ENCODE assay signal across 23 cellular contexts in the genomic region with DNA sequence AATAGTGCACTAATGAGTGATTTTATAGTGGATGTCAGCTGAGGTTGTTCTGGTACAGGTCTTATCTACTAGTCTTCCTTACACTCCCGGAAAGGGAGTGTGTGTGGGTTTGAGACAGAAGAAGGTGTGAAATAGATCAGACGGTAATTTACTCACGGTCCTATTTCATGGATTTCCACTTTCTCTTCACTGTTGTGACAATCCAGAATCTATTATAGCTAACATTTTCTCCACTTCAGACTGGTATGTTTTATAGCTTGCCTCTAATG. TPM values are rescaled to one million over a fixed set of nuclear protein-coding genes. Genes with fewer than 3 reads are reported as not detected.
DNase-seq lines count a peak whose midpoint lies in the region; ATAC-seq, FAIRE-seq and TF ChIP-seq lines count a peak whose summit lies in the region.
"Had no signal": no experiment of that assay in that cellular context is flagged by ENCODE, and none has a peak within 500 bp of the region (broad histone marks: within the 10 kb centered on the region; RNA-seq: fewer than 3 reads in every experiment).

No MANE protein-coding gene starts in this region.

- H3K9ac ChIP-seq in K562 (ENCODE audit: insufficient read depth in 1 of 2, low read depth in 2 of 2, low read length in 2 of 2) = no peak overlapping the region

- ATAC-seq in K562 = peak; percentile 71
- peak; percentile 4 for ATAC-seq in mucosa of descending colon

- H4K20me1 ChIP-seq in K562 (replicated peaks; ENCODE audit: control insufficient read depth, insufficient read depth, low read length) (no peaks in the 10 kb centered on the region), osteoblast (ENCODE audit: insufficient read depth, low read length) (peaks cover 10% of the 10 kb centered on the region)

- no peak for TF ChIP-seq CTCF in Caco-2 (IDR thresholded peaks at IDR 0.05; ENCODE audit: insufficient read depth in 1 of 2, low read depth in 1 of 2, low read length in 1 of 2, severe bottlenecking in 1 of 2, unreplicated experiment in 1 of 2)
- no peak for TF ChIP-seq CTCF in K562 (IDR thresholded peaks at IDR 0.05 in 2 of 3, conservative IDR thresholded peaks at IDR 0.05 in 1 of 3; ENCODE audit: insufficient read depth in 2 of 3, low read depth in 1 of 3, low read length in 3 of 3)
- TF ChIP-seq CTCF in mucosa of descending colon (IDR thresholded peaks at IDR 0.05) = no peak
- TF ChIP-seq CTCF in osteoblast (IDR thresholded peaks at IDR 0.05; ENCODE audit: extremely low read depth, low read depth, low read length) = no peak
- TF ChIP-seq CTCF in thyroid gland (IDR thresholded peaks at IDR 0.05) = no peak

- no peak for TF ChIP-seq RAD21 in K562 (CRISPR knock-in tag; conservative IDR thresholded peaks at IDR 0.05 in 1 of 2, IDR thresholded peaks at IDR 0.05 in 1 of 2)

- POLR2A ChIA-PET in Caco-2 (lab: Charles Lee) (no interaction called here), K562 (lab: Yijun Ruan, JAX) (interaction anchor here (0.5 to 1.8 kb wide), 3 partner anchors 9 to 177 kb away, joined by 3 to 5 read pairs (median 4); partner anchors contain the start of gene DAB2)

- H3K4me2 ChIP-seq in K562 (ENCODE audit: insufficient read depth, low read length) (no peak overlapping the region), osteoblast (ENCODE audit: insufficient read depth, low read length) (no peak overlapping the region)

- peaks cover 35% of the 10 kb centered on the region for H3K4me1 ChIP-seq in Caco-2
- 0 out of 5 replicates have a peak, but pooled peaks cover 0 to 3% of the 10 kb centered on the region in 2 experiments for H3K4me1 ChIP-seq in K562 (replicated peaks in 1 of 2; ENCODE audit: control insufficient read depth in 2 of 2, insufficient read depth in 2 of 2, low read length in 2 of 2)
- peaks cover 17% of the 10 kb centered on the region for H3K4me1 ChIP-seq in mucosa of descending colon (ENCODE audit: low read depth)
- H3K4me1 ChIP-seq in osteoblast (ENCODE audit: insufficient read depth, low read length) = no peaks in the 10 kb centered on the region
- peaks cover 8 to 13% of the 10 kb centered on the region in 2 donors for H3K4me1 ChIP-seq in thyroid gland
- H3K4me1 ChIP-seq: BE2C had no signal

- no peak overlapping the region for H3K4me3 ChIP-seq in Caco-2 (ENCODE audit: low read depth, low read length)
- no peak overlapping the region for H3K4me3 ChIP-seq in K562
- no peak overlapping the region for H3K4me3 ChIP-seq in mucosa of descending colon
- H3K4me3 ChIP-seq in osteoblast (ENCODE audit: insufficient read depth, low read length) = no peak overlapping the region
- H3K4me3 ChIP-seq in MG63 = no peak overlapping the region
- H3K4me3 ChIP-seq in thyroid gland (replicated peaks in 1 of 3) = no peak overlapping the region
- H3K4me3 ChIP-seq: SK-N-MC had no signal

- 2% methylated on average over 3 of the region's 3 CpGs for WGBS in K562 (ENCODE audit: insufficient coverage, low coverage, missing lambda C conversion rate)
- WGBS in thyroid gland, 2 donors = 40 to 53% methylated on average over 3 of the region's 3 CpGs

- no peak for FAIRE-seq in K562 (lab: Jason Lieb, UNC)

- peak overlapping the region; percentile 56 for H3K4me3 Mint-ChIP-seq in Caco-2 (ENCODE audit: unreplicated experiment)
- H3K4me3 Mint-ChIP-seq: CD4-positive, CD25-positive, alpha-beta regulatory T cell had no signal

- H3K27ac Mint-ChIP-seq in Caco-2 (ENCODE audit: unreplicated experiment) = peak overlapping the region; percentile 72
- H3K27ac Mint-ChIP-seq: CD4-positive, CD25-positive, alpha-beta regulatory T cell had no signal

- TF ChIP-seq POLR2A in K562 (conservative IDR thresholded peaks at IDR 0.05) = no peak
- no peak for TF ChIP-seq POLR2A in thyroid gland (IDR thresholded peaks at IDR 0.05)

- H3K9me3 ChIP-seq in Caco-2 = no peaks in the 10 kb centered on the region
- no peaks in the 10 kb centered on the region for H3K9me3 ChIP-seq in K562 (replicated peaks; ENCODE audit: control insufficient read depth, insufficient read depth, low read depth, low read length)
- no peaks in the 10 kb centered on the region for H3K9me3 ChIP-seq in mucosa of descending colon
- no peaks in the 10 kb centered on the region for H3K9me3 ChIP-seq in osteoblast (ENCODE audit: low read depth, low read length)
- no peaks in the 10 kb centered on the region for H3K9me3 ChIP-seq in MG63
- no peaks in the 10 kb centered on the region for H3K9me3 ChIP-seq in thyroid gland
- H3K9me3 ChIP-seq: BE2C had no signal

- H3K9me3 Mint-ChIP-seq in Caco-2 (ENCODE audit: unreplicated experiment) = no peaks in the 10 kb centered on the region
- H3K9me3 Mint-ChIP-seq: CD4-positive, CD25-positive, alpha-beta regulatory T cell had no signal

- H2AFZ ChIP-seq in K562 (ENCODE audit: low read depth, low read length) = no peak overlapping the region
- H2AFZ ChIP-seq in osteoblast (ENCODE audit: low read length) = no peak overlapping the region

- H3K36me3 ChIP-seq in Caco-2 (ENCODE audit: control insufficient read depth, insufficient read depth, low read length) (peaks cover 1% of the 10 kb centered on the region; the same call in 1 of the 2 replicates), K562 (ENCODE audit: control insufficient read depth, insufficient read depth, low read length) (no peaks in the 10 kb centered on the region), mucosa of descending colon (ENCODE audit: low read depth) (no peaks in the 10 kb centered on the region), osteoblast (ENCODE audit: insufficient read depth, low read length) (peaks cover 68% of the 10 kb centered on the region), MG63 (peaks cover 65% of the 10 kb centered on the region), thyroid gland (peaks cover 5 to 10% of the 10 kb centered on the region in 2 donors)
- H3K36me3 ChIP-seq: BE2C had no signal

- in situ Hi-C loops in K562 (cut with MboI) = loop anchor here (5.0 kb wide), 2 partner anchors 166 to 224 kb away; no protein-coding TSS in a partner anchor

- intact Hi-C loops in Caco-2 (cut with micrococcal nuclease; ENCODE audit: unreplicated experiment) = loop anchor here (2.0 to 5.0 kb wide), 2 partner anchors 154 to 224 kb away; no protein-coding TSS in a partner anchor
- intact Hi-C loops in K562 (cut with micrococcal nuclease) = loop anchor here (5.0 to 10.0 kb wide), 2 partner anchors 94 to 154 kb away; partner anchors contain the start of gene FYB1
- intact Hi-C loops in mucosa of descending colon (cut with DNase I, micrococcal nuclease) = loop anchor here in 1 of 2 donors (10.0 kb wide), 1 partner anchor 204 kb away; no protein-coding TSS in a partner anchor
- intact Hi-C loops in thyroid gland (cut with DNase I) = no loop called here

- DNase-seq in Caco-2 (no peak), NCI-H526 treated with DMSO at 0.1 percent for 48 hours (lab: John Stamatoyannopoulos, UW) (peak; percentile 53), K562 (ENCODE audit: extremely low read depth in 1 of 4, low spot score in 3 of 4) (peak in 2 of 4 experiments; percentile 20 to 40), mucosa of descending colon (no peak), AG08396 (ENCODE audit: low spot score) (no peak), osteoblast (ENCODE audit: insufficient read length, low spot score, missing footprints) (no peak), MG63 (no peak), thyroid gland (no peak)
- DNase-seq: BE2C; CD4-positive, CD25-positive, alpha-beta regulatory T cell; COR-L47; GDM1; HCEC 1CT; KG1; NCI-H1436; NCI-H1930; NCI-H345; NCI-H69; SHP77 had no signal

- H3K27me3 ChIP-seq in Caco-2 (replicated peaks; ENCODE audit: control insufficient read depth, insufficient read depth, low read length) (no peaks in the 10 kb centered on the region), K562 (ENCODE audit: control insufficient read depth in 2 of 2, insufficient read depth in 2 of 2, low read length in 2 of 2) (no peaks in the 10 kb centered on the region), osteoblast (ENCODE audit: insufficient read depth, low read length) (no peaks in the 10 kb centered on the region), MG63 (no peaks in the 10 kb centered on the region), thyroid gland (no peaks in the 10 kb centered on the region)
- H3K27me3 ChIP-seq: BE2C had no signal

- H3K79me2 ChIP-seq in K562 (ENCODE audit: control insufficient read depth, insufficient read depth, low read length) = no peaks in the 10 kb centered on the region
- H3K79me2 ChIP-seq in osteoblast (ENCODE audit: insufficient read depth, low read length) = no peaks in the 10 kb centered on the region

- peaks cover 25% of the 10 kb centered on the region for H3K4me1 Mint-ChIP-seq in Caco-2 (ENCODE audit: low read depth, unreplicated experiment)

- no peaks in the 10 kb centered on the region for H3K9me1 ChIP-seq in K562 (ENCODE audit: control insufficient read depth, insufficient read depth, low read length)

- CTCF ChIA-PET in Caco-2 (lab: Charles Lee) (interaction anchor here (1.0 kb wide), 1 partner anchor 176 kb away, joined by 5 read pairs; no protein-coding TSS in a partner anchor), K562 (lab: Yijun Ruan, JAX; ENCODE audit: low intra/inter-chr PET ratio) (no interaction called here)

- no peak overlapping the region for H3K27ac ChIP-seq in K562 (ENCODE audit: extremely low read depth, low read depth, low read length)
- H3K27ac ChIP-seq in osteoblast (ENCODE audit: low read depth, low read length) = no peak overlapping the region
- peak overlapping the region in 1 of 3 donors; percentile 62 for H3K27ac ChIP-seq in thyroid gland
- H3K27ac ChIP-seq: SK-N-MC had no signal

- H3K36me3 Mint-ChIP-seq in Caco-2 (ENCODE audit: insufficient read depth, unreplicated experiment) = peaks cover 77% of the 10 kb centered on the region
- H3K36me3 Mint-ChIP-seq: CD4-positive, CD25-positive, alpha-beta regulatory T cell had no signal

- no peak for TF ChIP-seq EP300 in K562 (IDR thresholded peaks at IDR 0.05; ENCODE audit: low read length)

- H3K27me3 Mint-ChIP-seq in Caco-2 (ENCODE audit: insufficient read depth, unreplicated experiment) = no peaks in the 10 kb centered on the region

- BruUV-seq in Caco-2 (replicated peaks; lab: Mats Ljungman, UMichigan) (no TSS peak), K562 (replicated peaks; lab: Mats Ljungman, UMichigan) (no TSS peak)

RNA-seq across cellular contexts. Expression of gene C9, which starts 7.0 kb away (rescaled TPM):
- total RNA-seq in Caco-2 (2022) (0.39 and 0.41 TPM in 2 replicates), K562 (2014; rRNA removed) (not detected in 2 replicates), K562 (2014; rRNA removed; fragmentation: Illumina TruSeq; extraction: Trizol) (not detected in 2 replicates), K562 (2015; rRNA removed; fragmentation: Illumina TruSeq; extraction: Trizol) (not detected in 2 replicates), K562 (2021) (0.38 and 0.51 TPM in 2 replicates), mucosa of descending colon (under 1 TPM in 1 of 3 donors, not detected in 2; 0.12 TPM), osteoblast (0.36 TPM in 1 of 2 replicates, not detected in the other), thyroid gland (not detected)
- not detected in 2 replicates for total RNA-seq in K562 (2011; cell fraction: chromatin; rRNA removed; ENCODE audit: low replicate concordance)
- not detected in 2 replicates for total RNA-seq in K562 (2011; cell fraction: nucleolus; rRNA removed)
- total RNA-seq in K562 (2011; cell fraction: nucleoplasm; rRNA removed) = not detected in 2 replicates
- polyA plus RNA-seq in K562 (2011; rRNA removed) (not detected in 2 replicates), K562 (2014; fragmentation: Illumina TruSeq; extraction: Trizol) (not detected in 2 replicates), K562 (2014; fragmentation: Nextera tagmentation; extraction: Ambion mirVana) (under 1 TPM in 1 of 2 experiments, not detected in 1; 0.08 TPM), K562 (2014; rRNA removed) (not detected in 2 replicates)
- polyA plus RNA-seq in K562 (2011; cell fraction: cytosol; rRNA removed) = not detected in 2 replicates
- not detected in 2 replicates for polyA plus RNA-seq in K562 (2011; cell fraction: nucleus; rRNA removed)
- 0.07 and 0.14 TPM in 2 replicates for polyA plus RNA-seq in K562 (2012)
- polyA minus RNA-seq in K562 (2011; rRNA and poly(A)+ RNA removed) = not detected in 2 replicates
- not detected in 2 replicates for polyA minus RNA-seq in K562 (2011; cell fraction: cytosol; rRNA and poly(A)+ RNA removed)
- not detected in 2 replicates for polyA minus RNA-seq in K562 (2011; cell fraction: nucleus; rRNA and poly(A)+ RNA removed)
- not detected in 2 replicates for total RNA-seq in MG63 (2014; rRNA removed; shearing (Covaris generic); ENCODE audit: low replicate concordance)
- total RNA-seq: A172; CD4-positive, CD25-positive, alpha-beta regulatory T cell; Daoy; OCI-LY7 had no signal
- polyA plus RNA-seq: CD4-positive, CD25-positive, alpha-beta regulatory T cell had no signal

RNA-seq across cellular contexts. Expression of gene DAB2, which starts 53.5 kb away (rescaled TPM):
- total RNA-seq in Caco-2 (2022) (133 and 135 TPM in 2 replicates), K562 (2014; rRNA removed) (8.1 and 14.2 TPM in 2 replicates), K562 (2014; rRNA removed; fragmentation: Illumina TruSeq; extraction: Trizol) (17.2 and 20.4 TPM in 2 replicates), K562 (2015; rRNA removed; fragmentation: Illumina TruSeq; extraction: Trizol) (9.9 and 10.5 TPM in 2 replicates), K562 (2021) (23.1 and 27.6 TPM in 2 replicates), mucosa of descending colon (10 to 100 TPM; 55.7 to 75.1 (median 65.8) TPM), osteoblast (277 and 296 TPM in 2 replicates), thyroid gland (10 to 100 TPM; 22.9 to 57.4 (median 54.6) TPM)
- total RNA-seq in K562 (2011; cell fraction: chromatin; rRNA removed; ENCODE audit: low replicate concordance) = 11.5 and 53.0 TPM in 2 replicates
- 5.7 and 12.1 TPM in 2 replicates for total RNA-seq in K562 (2011; cell fraction: nucleolus; rRNA removed)
- 28.8 and 31.8 TPM in 2 replicates for total RNA-seq in K562 (2011; cell fraction: nucleoplasm; rRNA removed)
- polyA plus RNA-seq in K562 (2011; rRNA removed) (3.2 and 6.6 TPM in 2 replicates), K562 (2014; fragmentation: Illumina TruSeq; extraction: Trizol) (26.2 and 28.8 TPM in 2 replicates), K562 (2014; fragmentation: Nextera tagmentation; extraction: Ambion mirVana) (10 to 100 TPM; 28.1 to 29.9 TPM), K562 (2014; rRNA removed) (18.2 and 24.1 TPM in 2 replicates)
- 2.0 and 3.6 TPM in 2 replicates for polyA plus RNA-seq in K562 (2011; cell fraction: cytosol; rRNA removed)
- polyA plus RNA-seq in K562 (2011; cell fraction: nucleus; rRNA removed) = 4.9 and 9.8 TPM in 2 replicates
- polyA plus RNA-seq in K562 (2012) = 15.3 and 19.3 TPM in 2 replicates
- polyA minus RNA-seq in K562 (2011; rRNA and poly(A)+ RNA removed) = 4.6 and 12.6 TPM in 2 replicates
- 2.9 and 6.3 TPM in 2 replicates for polyA minus RNA-seq in K562 (2011; cell fraction: cytosol; rRNA and poly(A)+ RNA removed)
- 9.7 and 13.3 TPM in 2 replicates for polyA minus RNA-seq in K562 (2011; cell fraction: nucleus; rRNA and poly(A)+ RNA removed)
- 49.6 and 53.1 TPM in 2 replicates for total RNA-seq in MG63 (2014; rRNA removed; shearing (Covaris generic); ENCODE audit: low replicate concordance)
- polyA plus RNA-seq: CD4-positive, CD25-positive, alpha-beta regulatory T cell had no signal
